In the genomic region with DNA sequence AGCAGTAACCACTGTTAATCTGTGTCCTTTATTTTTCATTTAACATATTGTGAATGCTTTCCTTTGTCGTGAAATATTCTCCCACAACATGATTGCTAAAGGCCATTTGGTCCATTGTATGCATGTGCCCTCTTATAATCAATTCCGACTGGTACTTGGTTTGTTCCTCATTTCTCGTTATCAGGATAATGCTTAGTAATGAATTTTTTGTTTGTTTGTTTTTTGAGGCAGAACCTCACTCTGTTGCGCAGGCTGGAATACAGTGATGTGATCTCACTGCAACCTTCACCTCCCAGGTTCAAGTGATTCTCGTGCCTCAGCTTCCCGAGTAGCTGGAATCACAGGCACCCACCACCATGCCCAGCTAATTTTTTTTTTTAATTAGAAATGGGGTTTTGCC, we compare ENCODE assay signal across 7 cellular contexts. TPM values are rescaled to one million over a fixed set of nuclear protein-coding genes. Genes with fewer than 3 reads are reported as not detected.
"Had no signal": no experiment of that assay in that cellular context is flagged by ENCODE, and none has a peak within 500 bp of the region (broad histone marks: within the 10 kb centered on the region; RNA-seq: fewer than 3 reads in every experiment).

No MANE protein-coding gene starts in this region.

- H3K27ac ChIP-seq: GM23248, HL-60 had no signal

- H3K36me3 ChIP-seq: HAP-1 had no signal

- H3K9ac ChIP-seq: GM23248 had no signal

- DNase-seq: GM23248, GOT3, H7, KG1 had no signal

- H3K9me3 ChIP-seq: HAP-1 had no signal

- H3K4me3 ChIP-seq: GM23248, HAP-1 had no signal

- H2AFZ ChIP-seq: GM23248 had no signal

RNA-seq across cellular contexts. Expression of a gene that starts 22.0 kb away (rescaled TPM):
- total RNA-seq: GM23248 had no signal
- polyA plus RNA-seq: GM23248, IgD-negative memory B cell had no signal
